In the genomic region with DNA sequence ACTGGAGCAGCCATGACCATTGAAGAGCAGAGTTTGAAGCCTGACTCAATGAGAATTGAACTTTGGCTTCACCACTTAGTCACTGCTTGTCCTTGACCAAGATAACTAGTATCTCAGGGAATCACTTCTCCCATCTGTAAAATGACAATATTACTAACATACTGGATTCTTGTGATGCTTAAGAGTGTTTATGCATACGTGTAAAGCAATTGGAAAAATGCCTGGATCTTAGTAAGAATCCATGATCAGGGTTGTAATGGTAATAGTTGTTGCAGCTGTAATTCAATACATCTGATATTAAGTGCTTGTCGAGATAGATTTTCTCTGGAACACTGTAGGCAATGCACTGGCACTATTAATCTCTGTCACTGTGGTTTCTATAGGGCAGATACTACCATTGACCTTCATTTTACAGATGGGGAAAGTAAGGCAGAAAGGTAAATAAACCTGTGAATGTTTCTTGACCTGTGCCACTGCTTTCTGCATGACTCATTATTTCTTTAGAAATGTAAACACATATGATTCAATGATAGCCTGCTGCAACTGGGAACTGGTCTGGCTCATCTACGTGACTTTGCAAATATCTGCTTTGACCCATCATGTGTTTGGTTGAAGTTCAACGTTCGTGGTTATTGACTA, we compare ENCODE assay signal across 16 cellular contexts.
DNase-seq lines count a peak whose midpoint lies in the region; FAIRE-seq and TF ChIP-seq lines count a peak whose summit lies in the region.
"Had no signal": no experiment of that assay in that cellular context is flagged by ENCODE, and none has a peak within 500 bp of the region (broad histone marks: within the 10 kb centered on the region; RNA-seq: fewer than 3 reads in every experiment).

No MANE protein-coding gene starts in this region.

- H3K4me3 Mint-ChIP-seq in astrocyte (ENCODE audit: unreplicated experiment) = no peak overlapping the region

- H3K4me3 ChIP-seq in astrocyte (ENCODE audit: insufficient read depth, low read depth, low read length) (no peak overlapping the region), mesenchymal stem cell (ENCODE audit: insufficient read depth in 1 of 2, low read depth in 1 of 2, low read length in 2 of 2) (no peak overlapping the region), A673 (ENCODE audit: low read depth, low read length, poor library complexity, severe bottlenecking) (no peak overlapping the region)
- H3K4me3 ChIP-seq: ovary had no signal

- H3K79me2 ChIP-seq in astrocyte (ENCODE audit: insufficient read depth, low read length) = no peaks in the 10 kb centered on the region

- H2BK12ac ChIP-seq in mesenchymal stem cell (ENCODE audit: low read length in 2 of 2) = no peak overlapping the region

- H3K27ac ChIP-seq in astrocyte (ENCODE audit: low read depth, low read length) (no peak overlapping the region), mesenchymal stem cell (ENCODE audit: low read length, poor library complexity, severe bottlenecking) (no peak overlapping the region), A673 (ENCODE audit: low read depth, low read length, poor library complexity, severe bottlenecking) (no peak overlapping the region)
- H3K27ac ChIP-seq: 22Rv1, ovary, VCaP had no signal

- FAIRE-seq in astrocyte (lab: Jason Lieb, UNC) = no peak
- FAIRE-seq: kidney had no signal

- POLR2A ChIA-PET in A673 (lab: Charles Lee; ENCODE audit: low non-redundant PET) = no interaction called here

- no peaks in the 10 kb centered on the region for H3K9me3 ChIP-seq in astrocyte (ENCODE audit: insufficient read depth, low read depth, low read length)
- H3K9me3 ChIP-seq in mesenchymal stem cell (ENCODE audit: control insufficient read depth, low read length) = peaks cover 2% of the 10 kb centered on the region
- no peaks in the 10 kb centered on the region for H3K9me3 ChIP-seq in A673 (ENCODE audit: low read depth, low read length, poor library complexity, severe bottlenecking)
- H3K9me3 ChIP-seq: ovary had no signal

- H3K4me2 ChIP-seq in astrocyte (ENCODE audit: low read length) = no peak overlapping the region
- H3K4me2 ChIP-seq in mesenchymal stem cell (ENCODE audit: low read length, poor library complexity, severe bottlenecking) = no peak overlapping the region

- H3K36me3 Mint-ChIP-seq in astrocyte (ENCODE audit: low read depth, unreplicated experiment) = no peaks in the 10 kb centered on the region

- WGBS in mesenchymal stem cell = 3% methylated on average over 5 of the region's 5 CpGs

- H3K27ac Mint-ChIP-seq in astrocyte (ENCODE audit: unreplicated experiment) = no peak overlapping the region

- TF ChIP-seq CTCF in astrocyte (IDR thresholded peaks at IDR 0.05; ENCODE audit: insufficient read depth, low read depth, low read length) (no peak), A673 (conservative IDR thresholded peaks at IDR 0.05; ENCODE audit: low read depth, low read length) (no peak)

- H3K36me3 ChIP-seq in astrocyte (ENCODE audit: insufficient read depth, low read length) = no peaks in the 10 kb centered on the region
- no peaks in the 10 kb centered on the region for H3K36me3 ChIP-seq in mesenchymal stem cell (ENCODE audit: control insufficient read depth in 1 of 2, insufficient read depth in 2 of 2, low read depth in 1 of 2, low read length in 2 of 2)
- H3K36me3 ChIP-seq in A673 (ENCODE audit: insufficient read depth, low read length, poor library complexity, severe bottlenecking) = no peaks in the 10 kb centered on the region
- H3K36me3 ChIP-seq: ovary had no signal

- no peaks in the 10 kb centered on the region for H4K20me1 ChIP-seq in astrocyte (ENCODE audit: insufficient read depth, low read length)

- H2AK5ac ChIP-seq in mesenchymal stem cell (ENCODE audit: low read length, severe bottlenecking) = no peak overlapping the region

- intact Hi-C loops in A673 (cut with micrococcal nuclease; ENCODE audit: unreplicated experiment) = no loop called here

- H2BK5ac ChIP-seq in mesenchymal stem cell (ENCODE audit: low read depth, low read length, poor library complexity, severe bottlenecking) = no peak overlapping the region

- no peak overlapping the region for H2BK120ac ChIP-seq in mesenchymal stem cell (ENCODE audit: low read depth, low read length)

- H2AFZ ChIP-seq in astrocyte (ENCODE audit: low read depth, low read length) (no peak overlapping the region), mesenchymal stem cell (ENCODE audit: low read depth, low read length) (no peak overlapping the region)

- H3K79me1 ChIP-seq in mesenchymal stem cell (replicated peaks; ENCODE audit: low read length, poor library complexity, severe bottlenecking) = no peaks in the 10 kb centered on the region

- H3K23ac ChIP-seq in mesenchymal stem cell (ENCODE audit: low read length in 2 of 2) = no peak overlapping the region

- BruUV-seq in A673 (replicated peaks; lab: Mats Ljungman, UMichigan) = no TSS peak

- H3K27me3 Mint-ChIP-seq in astrocyte (ENCODE audit: low read depth, unreplicated experiment) = no peaks in the 10 kb centered on the region

- CTCF ChIA-PET in A673 (lab: Charles Lee) = no interaction called here

- no peak overlapping the region for H4K8ac ChIP-seq in mesenchymal stem cell (ENCODE audit: low read length)

- H3K14ac ChIP-seq in mesenchymal stem cell (ENCODE audit: low read length in 2 of 2) = no peak overlapping the region

- H3K4ac ChIP-seq in mesenchymal stem cell (ENCODE audit: low read depth in 1 of 2, low read length in 2 of 2) = no peak overlapping the region

- H3K18ac ChIP-seq in mesenchymal stem cell (ENCODE audit: low read depth in 1 of 2, low read length in 2 of 2) = no peak overlapping the region

- H3K9ac ChIP-seq in astrocyte (ENCODE audit: low read length) = no peak overlapping the region
- no peak overlapping the region for H3K9ac ChIP-seq in mesenchymal stem cell (ENCODE audit: low read length)

- H3K9me3 Mint-ChIP-seq in astrocyte (ENCODE audit: unreplicated experiment) = no peaks in the 10 kb centered on the region

- no peak overlapping the region for H2BK15ac ChIP-seq in mesenchymal stem cell (ENCODE audit: low read depth, poor library complexity, severe bottlenecking)

- H4K91ac ChIP-seq in mesenchymal stem cell (ENCODE audit: low read length) = no peak overlapping the region

- peaks cover 4% of the 10 kb centered on the region for H3K4me1 Mint-ChIP-seq in astrocyte (ENCODE audit: low read depth, unreplicated experiment)

- H3K4me1 ChIP-seq in astrocyte (ENCODE audit: insufficient read depth, low read length) (no peaks in the 10 kb centered on the region), mesenchymal stem cell (ENCODE audit: control insufficient read depth, insufficient read depth, low read depth, low read length) (peaks cover 2% of the 10 kb centered on the region), A673 (ENCODE audit: insufficient read depth, low read length, poor library complexity, severe bottlenecking) (no peaks in the 10 kb centered on the region)

- DNase-seq in DMS153 (lab: John Stamatoyannopoulos, UW) (peak; percentile 61), DMS153 treated with DMSO at 0.1 percent for 48 hours (lab: John Stamatoyannopoulos, UW; ENCODE audit: unreplicated experiment) (no peak), LoVo (ENCODE audit: low spot score) (peak; percentile 33), astrocyte (ENCODE audit: low read depth) (peak; percentile 83), mesenchymal stem cell (peak; percentile 77), A673 (ENCODE audit: low spot score) (no peak), hippocampal formation (lab: John Stamatoyannopoulos, UW) (no peak)
- DNase-seq in stimulated activated naive CD4-positive, alpha-beta T cell (lab: John Stamatoyannopoulos, UW) = no peak
- DNase-seq: activated naive CD4-positive, alpha-beta T cell treated with Interleukin-2 at 50 U/mL for 16 hours; effector memory CD4-positive, alpha-beta T cell; Kasumi-1; kidney; NCI-H187; ovary had no signal

- H3K27me3 ChIP-seq in astrocyte (ENCODE audit: insufficient read depth, low read length) (no peaks in the 10 kb centered on the region), mesenchymal stem cell (ENCODE audit: control insufficient read depth in 1 of 2, insufficient read depth in 1 of 2, low read length in 2 of 2) (no peaks in the 10 kb centered on the region), A673 (replicated peaks; ENCODE audit: insufficient read depth, low read depth, low read length, poor library complexity) (no peaks in the 10 kb centered on the region)
- H3K27me3 ChIP-seq: ovary had no signal

Comparison
In these comparisons a context has a peak if more than half of its experiments do, and no peak if none do; other contexts are left out.
1. DNase-seq: peak in DMS153 (single experiment), LoVo (single experiment), astrocyte (single experiment) and mesenchymal stem cell (single experiment); none in DMS153 treated with DMSO at 0.1 percent for 48 hours (single experiment), A673 (single experiment), stimulated activated naive CD4-positive, alpha-beta T cell (0 of 6) and hippocampal formation (0 of 2).